Comparison of ENCODE assay signal across 21 cellular contexts in genomic region chr18:13605477-13605876, GRCh38.
"Had no signal": no experiment of that assay in that cellular context is flagged by ENCODE, and none has a peak within 500 bp of the region (broad histone marks: within the 10 kb centered on the region; RNA-seq: fewer than 3 reads in every experiment).

No MANE protein-coding gene starts in this region.

- H3K4me3 ChIP-seq: adrenal gland, gastrocnemius medialis, lung, sigmoid colon, spleen, upper lobe of right lung had no signal

- H3K9me3 ChIP-seq: adrenal gland, gastrocnemius medialis, neutrophil, sigmoid colon, upper lobe of right lung had no signal

- H3K36me3 ChIP-seq: adrenal gland, gastrocnemius medialis, neutrophil, sigmoid colon, spleen, upper lobe of right lung had no signal

- DNase-seq: activated CD4-positive, alpha-beta T cell treated with anti-CD3 and anti-CD28 coated beads for 36 hours; activated CD8-positive, alpha-beta memory T cell treated with anti-CD3 and anti-CD28 coated beads for 24 hours; activated gamma-delta T cell treated with Interleukin-2 at 50 U/mL for 16 hours; adrenal gland; cerebellar nuclear complex; cortex of kidney; effector CD4-positive, alpha-beta T cell; gastrocnemius medialis; kidney; sigmoid colon; stimulated activated naive B cell treated with anti-CD40 and anti-IgM and Interleukin-4, amounts not matched to agents 10 μg/mL and 1 μg/mL and 100 μg/mL, for 72 hours; upper lobe of right lung had no signal

- H3K27ac ChIP-seq: adrenal gland, gastrocnemius medialis, neutrophil, sigmoid colon, spleen, upper lobe of right lung had no signal

- H3K4me1 Mint-ChIP-seq: WTC11 had no signal

- H3K27me3 ChIP-seq: adrenal gland, gastrocnemius medialis, sigmoid colon, spleen, upper lobe of right lung had no signal

- FAIRE-seq: bronchial epithelial cell, kidney had no signal

- H3K9me3 Mint-ChIP-seq: natural killer cell treated with Interleukin-12 subunit alpha and Interleukin-12 subunit beta and Interleukin-15 and Interleukin-18, amount 100 ng/mL, for 72 hours; stimulated activated naive B cell treated with anti-CD40 and anti-IgM and Interleukin-4, amounts not matched to agents 10 μg/mL and 1 μg/mL and 100 μg/mL, for 72 hours had no signal

- H3K36me3 Mint-ChIP-seq: natural killer cell treated with Interleukin-12 subunit alpha and Interleukin-12 subunit beta and Interleukin-15 and Interleukin-18, amount 100 ng/mL, for 72 hours; stimulated activated naive B cell treated with anti-CD40 and anti-IgM and Interleukin-4, amounts not matched to agents 10 μg/mL and 1 μg/mL and 100 μg/mL, for 72 hours; WTC11 had no signal

- ATAC-seq: activated CD4-positive, alpha-beta T cell treated with anti-CD3 and anti-CD28 coated beads for 36 hours; activated naive CD4-positive, alpha-beta T cell treated with anti-CD3 and anti-CD28 coated beads, Interleukin-2, amount 50 U/mL, for 72 hours; gastrocnemius medialis; left lobe of liver; natural killer cell treated with Interleukin-12 subunit alpha and Interleukin-12 subunit beta and Interleukin-15 and Interleukin-18, amount 100 ng/mL, for 72 hours; upper lobe of right lung; WTC11 had no signal

- H3K27me3 Mint-ChIP-seq: activated CD4-positive, alpha-beta T cell treated with anti-CD3 and anti-CD28 coated beads for 36 hours; natural killer cell treated with Interleukin-12 subunit alpha and Interleukin-12 subunit beta and Interleukin-15 and Interleukin-18, amount 100 ng/mL, for 72 hours; stimulated activated naive B cell treated with anti-CD40 and anti-IgM and Interleukin-4, amounts not matched to agents 10 μg/mL and 1 μg/mL and 100 μg/mL, for 72 hours had no signal

- H3K4me3 Mint-ChIP-seq: activated CD4-positive, alpha-beta T cell treated with anti-CD3 and anti-CD28 coated beads for 36 hours; activated T-helper 1 cell treated with anti-CD3 and anti-CD28 coated beads, Interleukin-12 subunit alpha, Interleukin-12 subunit beta, Interleukin-2, Interleukin-4 antibody, amounts not matched to agents 30 ng/mL and 10 ng/mL and 1 ng/mL, durations not matched to agents 14 hours and 24 hours and 36 hours; natural killer cell treated with Interleukin-12 subunit alpha and Interleukin-12 subunit beta and Interleukin-15 and Interleukin-18, amount 100 ng/mL, for 72 hours; stimulated activated naive B cell treated with anti-CD40 and anti-IgM and Interleukin-4, amounts not matched to agents 10 μg/mL and 1 μg/mL and 100 μg/mL, for 72 hours; WTC11 had no signal

- H3K27ac Mint-ChIP-seq: activated CD4-positive, alpha-beta T cell treated with anti-CD3 and anti-CD28 coated beads for 36 hours; activated naive CD4-positive, alpha-beta T cell treated with anti-CD3 and anti-CD28 coated beads, Interleukin-2, amount 50 U/mL, for 72 hours; activated T-helper 1 cell treated with anti-CD3 and anti-CD28 coated beads, Interleukin-12 subunit alpha, Interleukin-12 subunit beta, Interleukin-2, Interleukin-4 antibody, amounts not matched to agents 30 ng/mL and 10 ng/mL and 1 ng/mL, durations not matched to agents 14 hours and 24 hours and 36 hours; stimulated activated naive B cell treated with anti-CD40 and anti-IgM and Interleukin-4, amounts not matched to agents 10 μg/mL and 1 μg/mL and 100 μg/mL, for 72 hours; WTC11 had no signal
